ENCODE assay signal across 1 cellular context in the genomic region with DNA sequence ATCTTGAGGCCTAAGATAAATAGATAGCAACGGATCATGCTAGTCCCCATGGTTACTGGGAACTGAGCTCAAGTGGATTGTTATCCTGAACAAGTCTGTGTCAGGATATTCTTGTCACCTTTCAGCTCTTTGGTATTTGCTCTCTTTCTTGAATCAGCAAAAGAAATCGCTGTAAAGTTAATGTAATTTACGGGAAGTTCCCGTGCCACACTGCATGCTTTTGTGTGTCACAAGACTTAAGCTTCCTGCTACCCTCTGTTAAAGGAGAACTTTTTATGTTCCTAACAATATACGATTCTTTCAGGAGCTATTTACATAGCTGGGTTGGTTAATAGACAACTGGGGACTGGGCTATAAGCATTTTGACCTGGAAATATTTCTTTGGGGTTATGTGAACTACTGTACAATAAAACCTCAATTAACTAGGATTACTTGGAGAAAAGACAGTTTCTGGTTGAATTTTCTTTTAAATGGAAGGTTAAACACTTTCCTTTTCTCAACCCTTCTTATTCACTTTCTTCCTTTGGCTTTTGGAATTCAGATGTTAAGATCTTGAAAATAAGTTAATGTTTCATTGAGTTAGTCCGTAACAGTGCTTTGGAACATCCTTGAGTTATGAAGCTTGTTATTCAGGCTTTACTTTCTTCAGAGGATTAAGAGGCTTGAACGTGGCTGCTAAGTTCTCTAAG.
TF ChIP-seq lines count a peak whose summit lies in the region.

No MANE protein-coding gene starts in this region.

TF ChIP-seq in HepG2, 621 proteins besides CTCF, POLR2A, EP300 and RAD21 (continued from another document):
- TF ChIP-seq ARNTL (CRISPR knock-in tag; IDR thresholded peaks at IDR 0.05) (peak; percentile 77), ZSCAN25 (CRISPR knock-in tag; IDR thresholded peaks at IDR 0.05) (no peak), ZNF317 (CRISPR knock-in tag; IDR thresholded peaks at IDR 0.05) (peak; percentile 74; the same call in 1 of the 2 replicates), ZFY (CRISPR knock-in tag; IDR thresholded peaks at IDR 0.05) (no peak), SSRP1 (CRISPR knock-in tag; IDR thresholded peaks at IDR 0.05) (peak; percentile 81; the same call in 1 of the 2 replicates), TCF7 (IDR thresholded peaks at IDR 0.05; ENCODE audit: low read depth) (peak; percentile 83; the same call in 1 of the 2 replicates), NR2F2 (IDR thresholded peaks at IDR 0.05; ENCODE audit: borderline replicate concordance, low read depth) (peak; percentile 80; the same call in 1 of the 2 replicates), ATAD3A (CRISPR knock-in tag; IDR thresholded peaks at IDR 0.05) (no peak), ZNF251 (CRISPR knock-in tag; IDR thresholded peaks at IDR 0.05) (no peak), ZNF30 (CRISPR knock-in tag; IDR thresholded peaks at IDR 0.05) (no peak), ZNF282 (IDR thresholded peaks at IDR 0.05; ENCODE audit: partially characterized antibody) (no peak), ZNF773 (CRISPR knock-in tag; IDR thresholded peaks at IDR 0.05; ENCODE audit: borderline replicate concordance) (no peak), PHF5A (CRISPR knock-in tag; IDR thresholded peaks at IDR 0.05; ENCODE audit: low read depth, unreplicated experiment) (peak; percentile 88), ZNF589 (CRISPR knock-in tag; conservative IDR thresholded peaks at IDR 0.05) (no peak), ZNF629 (CRISPR knock-in tag; conservative IDR thresholded peaks at IDR 0.05) (peak; percentile 32; the same call in 1 of the 2 replicates), ZNF607 (CRISPR knock-in tag; IDR thresholded peaks at IDR 0.05; ENCODE audit: borderline replicate concordance) (peak; percentile 29; the same call in 1 of the 2 replicates), YY1 (IDR thresholded peaks at IDR 0.05; ENCODE audit: insufficient read depth, insufficient replicate concordance, low read depth, low read length) (peak; percentile 18)
- TF ChIP-seq, protein P1, sequence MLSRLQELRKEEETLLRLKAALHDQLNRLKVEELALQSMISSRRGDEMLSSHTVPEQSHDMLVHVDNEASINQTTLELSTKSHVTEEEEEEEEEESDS (CRISPR knock-in tag; IDR thresholded peaks at IDR 0.05; ENCODE audit: borderline replicate concordance): no peak
- TF ChIP-seq, protein P2, sequence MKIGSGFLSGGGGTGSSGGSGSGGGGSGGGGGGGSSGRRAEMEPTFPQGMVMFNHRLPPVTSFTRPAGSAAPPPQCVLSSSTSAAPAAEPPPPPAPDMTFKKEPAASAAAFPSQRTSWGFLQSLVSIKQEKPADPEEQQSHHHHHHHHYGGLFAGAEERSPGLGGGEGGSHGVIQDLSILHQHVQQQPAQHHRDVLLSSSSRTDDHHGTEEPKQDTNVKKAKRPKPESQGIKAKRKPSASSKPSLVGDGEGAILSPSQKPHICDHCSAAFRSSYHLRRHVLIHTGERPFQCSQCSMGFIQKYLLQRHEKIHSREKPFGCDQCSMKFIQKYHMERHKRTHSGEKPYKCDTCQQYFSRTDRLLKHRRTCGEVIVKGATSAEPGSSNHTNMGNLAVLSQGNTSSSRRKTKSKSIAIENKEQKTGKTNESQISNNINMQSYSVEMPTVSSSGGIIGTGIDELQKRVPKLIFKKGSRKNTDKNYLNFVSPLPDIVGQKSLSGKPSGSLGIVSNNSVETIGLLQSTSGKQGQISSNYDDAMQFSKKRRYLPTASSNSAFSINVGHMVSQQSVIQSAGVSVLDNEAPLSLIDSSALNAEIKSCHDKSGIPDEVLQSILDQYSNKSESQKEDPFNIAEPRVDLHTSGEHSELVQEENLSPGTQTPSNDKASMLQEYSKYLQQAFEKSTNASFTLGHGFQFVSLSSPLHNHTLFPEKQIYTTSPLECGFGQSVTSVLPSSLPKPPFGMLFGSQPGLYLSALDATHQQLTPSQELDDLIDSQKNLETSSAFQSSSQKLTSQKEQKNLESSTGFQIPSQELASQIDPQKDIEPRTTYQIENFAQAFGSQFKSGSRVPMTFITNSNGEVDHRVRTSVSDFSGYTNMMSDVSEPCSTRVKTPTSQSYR (CRISPR knock-in tag; IDR thresholded peaks at IDR 0.05; ENCODE audit: borderline replicate concordance): peak; percentile 74; the same call in 1 of the 2 replicates
- TF ChIP-seq, protein P3, sequence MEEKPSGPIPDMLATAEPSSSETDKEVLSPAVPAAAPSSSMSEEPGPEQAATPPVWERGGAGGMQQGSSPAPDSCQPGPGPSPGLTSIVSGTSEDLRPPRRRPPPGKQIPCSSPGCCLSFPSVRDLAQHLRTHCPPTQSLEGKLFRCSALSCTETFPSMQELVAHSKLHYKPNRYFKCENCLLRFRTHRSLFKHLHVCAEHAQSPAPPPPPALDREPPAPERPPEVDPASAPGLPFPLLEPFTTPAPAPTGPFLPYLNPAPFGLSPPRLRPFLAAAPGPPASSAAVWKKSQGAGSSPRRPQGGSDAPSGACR (CRISPR knock-in tag; IDR thresholded peaks at IDR 0.05): no peak
- TF ChIP-seq, protein P4, sequence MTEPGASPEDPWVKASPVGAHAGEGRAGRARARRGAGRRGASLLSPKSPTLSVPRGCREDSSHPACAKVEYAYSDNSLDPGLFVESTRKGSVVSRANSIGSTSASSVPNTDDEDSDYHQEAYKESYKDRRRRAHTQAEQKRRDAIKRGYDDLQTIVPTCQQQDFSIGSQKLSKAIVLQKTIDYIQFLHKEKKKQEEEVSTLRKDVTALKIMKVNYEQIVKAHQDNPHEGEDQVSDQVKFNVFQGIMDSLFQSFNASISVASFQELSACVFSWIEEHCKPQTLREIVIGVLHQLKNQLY (CRISPR knock-in tag; IDR thresholded peaks at IDR 0.05): peak; percentile 93
- TF ChIP-seq, protein P5, sequence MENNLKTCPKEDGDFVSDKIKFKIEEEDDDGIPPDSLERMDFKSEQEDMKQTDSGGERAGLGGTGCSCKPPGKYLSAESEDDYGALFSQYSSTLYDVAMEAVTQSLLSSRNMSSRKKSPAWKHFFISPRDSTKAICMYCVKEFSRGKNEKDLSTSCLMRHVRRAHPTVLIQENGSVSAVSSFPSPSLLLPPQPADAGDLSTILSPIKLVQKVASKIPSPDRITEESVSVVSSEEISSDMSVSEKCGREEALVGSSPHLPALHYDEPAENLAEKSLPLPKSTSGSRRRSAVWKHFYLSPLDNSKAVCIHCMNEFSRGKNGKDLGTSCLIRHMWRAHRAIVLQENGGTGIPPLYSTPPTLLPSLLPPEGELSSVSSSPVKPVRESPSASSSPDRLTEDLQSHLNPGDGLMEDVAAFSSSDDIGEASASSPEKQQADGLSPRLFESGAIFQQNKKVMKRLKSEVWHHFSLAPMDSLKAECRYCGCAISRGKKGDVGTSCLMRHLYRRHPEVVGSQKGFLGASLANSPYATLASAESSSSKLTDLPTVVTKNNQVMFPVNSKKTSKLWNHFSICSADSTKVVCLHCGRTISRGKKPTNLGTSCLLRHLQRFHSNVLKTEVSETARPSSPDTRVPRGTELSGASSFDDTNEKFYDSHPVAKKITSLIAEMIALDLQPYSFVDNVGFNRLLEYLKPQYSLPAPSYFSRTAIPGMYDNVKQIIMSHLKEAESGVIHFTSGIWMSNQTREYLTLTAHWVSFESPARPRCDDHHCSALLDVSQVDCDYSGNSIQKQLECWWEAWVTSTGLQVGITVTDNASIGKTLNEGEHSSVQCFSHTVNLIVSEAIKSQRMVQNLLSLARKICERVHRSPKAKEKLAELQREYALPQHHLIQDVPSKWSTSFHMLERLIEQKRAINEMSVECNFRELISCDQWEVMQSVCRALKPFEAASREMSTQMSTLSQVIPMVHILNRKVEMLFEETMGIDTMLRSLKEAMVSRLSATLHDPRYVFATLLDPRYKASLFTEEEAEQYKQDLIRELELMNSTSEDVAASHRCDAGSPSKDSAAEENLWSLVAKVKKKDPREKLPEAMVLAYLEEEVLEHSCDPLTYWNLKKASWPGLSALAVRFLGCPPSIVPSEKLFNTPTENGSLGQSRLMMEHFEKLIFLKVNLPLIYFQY (CRISPR knock-in tag; IDR thresholded peaks at IDR 0.05; ENCODE audit: borderline replicate concordance): peak; percentile 62
- TF ChIP-seq, protein P6, sequence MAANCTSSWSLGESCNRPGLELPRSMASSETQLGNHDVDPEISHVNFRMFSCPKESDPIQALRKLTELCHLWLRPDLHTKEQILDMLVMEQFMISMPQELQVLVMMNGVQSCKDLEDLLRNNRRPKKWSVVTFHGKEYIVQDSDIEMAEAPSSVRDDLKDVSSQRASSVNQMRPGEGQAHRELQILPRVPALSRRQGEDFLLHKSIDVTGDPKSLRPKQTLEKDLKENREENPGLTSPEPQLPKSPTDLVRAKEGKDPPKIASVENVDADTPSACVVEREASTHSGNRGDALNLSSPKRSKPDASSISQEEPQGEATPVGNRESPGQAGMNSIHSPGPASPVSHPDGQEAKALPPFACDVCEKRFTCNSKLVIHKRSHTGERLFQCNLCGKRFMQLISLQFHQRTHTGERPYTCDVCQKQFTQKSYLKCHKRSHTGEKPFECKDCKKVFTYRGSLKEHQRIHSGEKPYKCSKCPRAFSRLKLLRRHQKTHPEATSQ (CRISPR knock-in tag; IDR thresholded peaks at IDR 0.05; ENCODE audit: borderline replicate concordance): peak; percentile 94; the same call in 1 of the 2 replicates
- TF ChIP-seq, protein P7, sequence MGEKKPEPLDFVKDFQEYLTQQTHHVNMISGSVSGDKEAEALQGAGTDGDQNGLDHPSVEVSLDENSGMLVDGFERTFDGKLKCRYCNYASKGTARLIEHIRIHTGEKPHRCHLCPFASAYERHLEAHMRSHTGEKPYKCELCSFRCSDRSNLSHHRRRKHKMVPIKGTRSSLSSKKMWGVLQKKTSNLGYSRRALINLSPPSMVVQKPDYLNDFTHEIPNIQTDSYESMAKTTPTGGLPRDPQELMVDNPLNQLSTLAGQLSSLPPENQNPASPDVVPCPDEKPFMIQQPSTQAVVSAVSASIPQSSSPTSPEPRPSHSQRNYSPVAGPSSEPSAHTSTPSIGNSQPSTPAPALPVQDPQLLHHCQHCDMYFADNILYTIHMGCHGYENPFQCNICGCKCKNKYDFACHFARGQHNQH (CRISPR knock-in tag; IDR thresholded peaks at IDR 0.05): peak; percentile 98
